In genomic region chr22:30667486-30668305, GRCh38 we compare ENCODE assay signal across 1 cellular context.
TF ChIP-seq lines count a peak whose summit lies in the region.

Gene DUSP18, minus strand, starts transcription at chr22:30667875. Its CDS starts 3,872 bp downstream, at chr22:30664003.

TF ChIP-seq in IMR-90, 13 proteins besides CTCF, POLR2A, EP300 and RAD21 (continued from another document):
- TF ChIP-seq ELK1 (IDR thresholded peaks at IDR 0.05; ENCODE audit: borderline replicate concordance, low read depth, low read length) (no peak), RFX5 (IDR thresholded peaks at IDR 0.05; ENCODE audit: low read depth, low read length) (no peak), MAZ (IDR thresholded peaks at IDR 0.05; ENCODE audit: borderline replicate concordance, low read depth, low read length) (peak; percentile 66; the same call in 1 of the 2 replicates)
TF ChIP-seq in IMR-90: peak in this region for 2.
